In genomic region chr22:37064553-37064952, GRCh38 we compare ENCODE assay signal across 39 cellular contexts. TPM values are rescaled to one million over a fixed set of nuclear protein-coding genes. Genes with fewer than 3 reads are reported as not detected.
"Had no signal": no experiment of that assay in that cellular context is flagged by ENCODE, and none has a peak within 500 bp of the region (broad histone marks: within the 10 kb centered on the region; RNA-seq: fewer than 3 reads in every experiment).

No MANE protein-coding gene starts in this region.

- H3K9me3 ChIP-seq: body of pancreas, breast epithelium had no signal

- H3K4me1 ChIP-seq: body of pancreas, breast epithelium had no signal

- H3K27ac Mint-ChIP-seq: activated CD4-positive, alpha-beta T cell treated with anti-CD3 and anti-CD28 coated beads for 36 hours; activated CD4-positive, alpha-beta T cell treated with anti-CD3 and anti-CD28 coated beads, Interleukin-2, amount 10 ng/mL, durations not matched to agents 7 days and 5 days; activated CD8-positive, alpha-beta memory T cell treated with anti-CD3 and anti-CD28 coated beads, Interleukin-2, amount 10 ng/mL, durations not matched to agents 7 days and 5 days; activated naive CD4-positive, alpha-beta T cell treated with anti-CD3 and anti-CD28 coated beads, Interleukin-2, amount 50 U/mL, for 24 hours; activated naive CD8-positive, alpha-beta T cell treated with anti-CD3 and anti-CD28 coated beads, Interleukin-2, amount 10 ng/mL, durations not matched to agents 7 days and 5 days; activated T-helper 2 cell treated with anti-CD3 and anti-CD28 coated beads, Interferon-gamma antibody, Interleukin-2, Interleukin-4, amounts not matched to agents 10 μg/mL and 5 μg/mL and 100 μg/mL, durations not matched to agents 14 hours and 24 hours and 36 hours had no signal

- DNase-seq: activated CD4-positive, alpha-beta T cell treated with anti-CD3 and anti-CD28 coated beads for 36 hours; activated CD4-positive, alpha-beta T cell treated with anti-CD3 and anti-CD28 coated beads, Interleukin-2, amount 10 ng/mL, durations not matched to agents 7 days and 5 days; activated CD4-positive, alpha-beta T cell treated with anti-CD3 and anti-CD28 coated beads, Interleukin-2, amount 50 U/mL, for 48 hours; activated CD8-positive, alpha-beta memory T cell treated with anti-CD3 and anti-CD28 coated beads for 24 hours; activated CD8-positive, alpha-beta memory T cell treated with anti-CD3 and anti-CD28 coated beads, Interleukin-2, amount 10 ng/mL, durations not matched to agents 7 days and 5 days; activated CD8-positive, alpha-beta memory T cell treated with anti-CD3 and anti-CD28 coated beads, Interleukin-2, amount 50 U/mL, for 48 hours; activated gamma-delta T cell; activated naive CD4-positive, alpha-beta T cell treated with Interleukin-2 at 50 U/mL for 16 hours; activated naive CD8-positive, alpha-beta T cell treated with anti-CD3 and anti-CD28 coated beads, Interleukin-2, amount 10 ng/mL, durations not matched to agents 7 days and 5 days; activated T-cell treated with anti-CD3 and anti-CD28 coated beads, Interleukin-2, amount 50 U/mL, for 48 hours; amygdala; body of pancreas; cerebellar nuclear complex; MM.1S; MV-4-11; NCI-H1092; NCI-H1417; NCI-H146; NCI-H187; NCI-H2029 treated with DMSO at 0.1 percent for 48 hours; NCI-H2107; NCI-H2171; NCI-H510A; NCI-H526; NCI-H748 treated with DMSO at 0.1 percent for 48 hours; NK-92 treated with Interleukin-12 subunit alpha and Interleukin-12 subunit beta, amount 100 ng/mL, for 24 hours; PC-3; Right ventricle myocardium superior; SW 1271; T-helper 1 cell had no signal

- H3K9ac ChIP-seq: KMS-11 had no signal

- H3K9me3 Mint-ChIP-seq: activated CD4-positive, alpha-beta T cell treated with anti-CD3 and anti-CD28 coated beads, Interleukin-2, amount 10 ng/mL, durations not matched to agents 7 days and 5 days; activated naive CD4-positive, alpha-beta T cell treated with anti-CD3 and anti-CD28 coated beads, Interleukin-2, amount 50 U/mL, for 24 hours; activated naive CD8-positive, alpha-beta T cell treated with anti-CD3 and anti-CD28 coated beads, Interleukin-2, amount 10 ng/mL, durations not matched to agents 7 days and 5 days; activated T-helper 2 cell treated with anti-CD3 and anti-CD28 coated beads, Interferon-gamma antibody, Interleukin-2, Interleukin-4, amounts not matched to agents 10 μg/mL and 5 μg/mL and 100 μg/mL, durations not matched to agents 14 hours and 24 hours and 36 hours had no signal

- ATAC-seq: activated CD4-positive, alpha-beta T cell treated with anti-CD3 and anti-CD28 coated beads for 36 hours; activated CD4-positive, CD25-positive, alpha-beta regulatory T cell treated with anti-CD3 and anti-CD28 coated beads, Interleukin-2, amount 50 U/mL, for 24 hours; activated CD8-positive, alpha-beta memory T cell treated with anti-CD3 and anti-CD28 coated beads, Interleukin-2, amount 10 ng/mL, durations not matched to agents 7 days and 5 days; body of pancreas; PC-3 had no signal

- H3K4me3 Mint-ChIP-seq: activated CD4-positive, alpha-beta T cell treated with anti-CD3 and anti-CD28 coated beads for 36 hours; activated CD4-positive, alpha-beta T cell treated with anti-CD3 and anti-CD28 coated beads, Interleukin-2, amount 10 ng/mL, durations not matched to agents 7 days and 5 days; activated CD8-positive, alpha-beta memory T cell treated with anti-CD3 and anti-CD28 coated beads, Interleukin-2, amount 10 ng/mL, durations not matched to agents 7 days and 5 days; activated naive CD4-positive, alpha-beta T cell treated with anti-CD3 and anti-CD28 coated beads, Interleukin-2, amount 50 U/mL, for 24 hours; activated naive CD8-positive, alpha-beta T cell treated with anti-CD3 and anti-CD28 coated beads, Interleukin-2, amount 10 ng/mL, durations not matched to agents 7 days and 5 days had no signal

- H3K36me3 ChIP-seq: breast epithelium had no signal

- H3K4me3 ChIP-seq: body of pancreas, breast epithelium had no signal

- H3K4me2 ChIP-seq: KMS-11 had no signal

- FAIRE-seq: astrocyte, RCC 7860, TTC549 had no signal

- H3K27ac ChIP-seq: body of pancreas, breast epithelium, KMS-11 had no signal

RNA-seq across cellular contexts. Expression of gene TMPRSS6, which starts 45.0 kb away (rescaled TPM):
- total RNA-seq: astrocyte, LHCN-M2, Right ventricle myocardium superior had no signal
